Comparison of ENCODE assay signal across 10 cellular contexts in genomic region chr10:22631646-22632278, GRCh38.
DNase-seq lines count a peak whose midpoint lies in the region.
"Had no signal": no experiment of that assay in that cellular context is flagged by ENCODE, and none has a peak within 500 bp of the region (broad histone marks: within the 10 kb centered on the region; RNA-seq: fewer than 3 reads in every experiment).

No MANE protein-coding gene starts in this region.

- H3K36me3 Mint-ChIP-seq in activated CD4-positive, alpha-beta T cell treated with anti-CD3 and anti-CD28 coated beads, Interleukin-2, amount 10 ng/mL, durations not matched to agents 7 days and 5 days (ENCODE audit: low read depth) = peaks cover 32% of the 10 kb centered on the region
- H3K36me3 Mint-ChIP-seq in activated naive CD8-positive, alpha-beta T cell treated with anti-CD3 and anti-CD28 coated beads for 36 hours = peaks cover 58% of the 10 kb centered on the region

- no peak overlapping the region for H3K4me3 Mint-ChIP-seq in activated CD4-positive, alpha-beta T cell treated with anti-CD3 and anti-CD28 coated beads, Interleukin-2, amount 10 ng/mL, durations not matched to agents 7 days and 5 days
- no peak overlapping the region for H3K4me3 Mint-ChIP-seq in activated naive CD8-positive, alpha-beta T cell treated with anti-CD3 and anti-CD28 coated beads for 36 hours

- POLR2A ChIA-PET in activated CD4-positive, alpha-beta T cell treated with anti-CD3 and anti-CD28 coated beads, Interleukin-2, amount 10 ng/mL, durations not matched to agents 7 days and 5 days (lab: Charles Lee) = interaction anchor here (1.1 kb wide), 1 partner anchor 14 kb away, joined by 4 read pairs; no protein-coding TSS in a partner anchor

- H3K4me1 Mint-ChIP-seq in activated CD4-positive, alpha-beta T cell treated with anti-CD3 and anti-CD28 coated beads, Interleukin-2, amount 10 ng/mL, durations not matched to agents 7 days and 5 days = peaks cover 92% of the 10 kb centered on the region
- H3K4me1 Mint-ChIP-seq in activated naive CD8-positive, alpha-beta T cell treated with anti-CD3 and anti-CD28 coated beads for 36 hours = peaks cover 88% of the 10 kb centered on the region

- H3K27ac Mint-ChIP-seq in activated CD4-positive, alpha-beta T cell treated with anti-CD3 and anti-CD28 coated beads, Interleukin-2, amount 10 ng/mL, durations not matched to agents 7 days and 5 days = peak overlapping the region; percentile 93
- peak overlapping the region; percentile 96 for H3K27ac Mint-ChIP-seq in activated naive CD8-positive, alpha-beta T cell treated with anti-CD3 and anti-CD28 coated beads for 36 hours

- CTCF ChIA-PET in activated CD4-positive, alpha-beta T cell treated with anti-CD3 and anti-CD28 coated beads, Interleukin-2, amount 10 ng/mL, durations not matched to agents 7 days and 5 days (lab: Charles Lee) = interaction anchor here (1.2 to 1.8 kb wide), 4 partner anchors 8 to 19 kb away, joined by 3 to 8 read pairs (median 4); no protein-coding TSS in a partner anchor

- no peaks in the 10 kb centered on the region for H3K9me3 Mint-ChIP-seq in activated CD4-positive, alpha-beta T cell treated with anti-CD3 and anti-CD28 coated beads, Interleukin-2, amount 10 ng/mL, durations not matched to agents 7 days and 5 days
- peaks cover 4% of the 10 kb centered on the region for H3K9me3 Mint-ChIP-seq in activated naive CD8-positive, alpha-beta T cell treated with anti-CD3 and anti-CD28 coated beads for 36 hours

- no peak for DNase-seq in activated CD4-positive, alpha-beta T cell treated with anti-CD3 and anti-CD28 coated beads, Interleukin-2, amount 10 ng/mL, durations not matched to agents 7 days and 5 days
- DNase-seq in activated CD4-positive, alpha-beta T cell treated with anti-CD3 and anti-CD28 coated beads, Interleukin-2, amount 50 U/mL, for 48 hours = no peak
- no peak for DNase-seq in activated naive CD8-positive, alpha-beta T cell treated with anti-CD3 and anti-CD28 coated beads for 36 hours
- DNase-seq in inferior parietal cortex (ENCODE audit: extremely low spot score) = peak; percentile 83
- DNase-seq in superior temporal gyrus (ENCODE audit: extremely low spot score) = peak; percentile 93
- DNase-seq in DMS79 treated with DMSO at 0.1 percent for 48 hours (lab: John Stamatoyannopoulos, UW) = no peak
- DNase-seq in NCI-H526 (lab: John Stamatoyannopoulos, UW) = no peak
- DNase-seq in NCI-H774 (lab: John Stamatoyannopoulos, UW) = no peak
- DNase-seq: cerebellar nuclear complex, NCI-H187 had no signal

- H3K27me3 Mint-ChIP-seq in activated CD4-positive, alpha-beta T cell treated with anti-CD3 and anti-CD28 coated beads, Interleukin-2, amount 10 ng/mL, durations not matched to agents 7 days and 5 days = no peaks in the 10 kb centered on the region
- H3K27me3 Mint-ChIP-seq in activated naive CD8-positive, alpha-beta T cell treated with anti-CD3 and anti-CD28 coated beads for 36 hours = no peaks in the 10 kb centered on the region

Comparison
In these comparisons a context has a peak if more than half of its experiments do, and no peak if none do; other contexts are left out.
1. DNase-seq: peak in inferior parietal cortex (single experiment) and superior temporal gyrus (single experiment); none in activated CD4-positive, alpha-beta T cell treated with anti-CD3 and anti-CD28 coated beads, Interleukin-2, amount 10 ng/mL, durations not matched to agents 7 days and 5 days (single experiment), activated CD4-positive, alpha-beta T cell treated with anti-CD3 and anti-CD28 coated beads, Interleukin-2, amount 50 U/mL, for 48 hours (0 of 2), activated naive CD8-positive, alpha-beta T cell treated with anti-CD3 and anti-CD28 coated beads for 36 hours (single experiment), DMS79 treated with DMSO at 0.1 percent for 48 hours (single experiment), NCI-H526 (0 of 2) and NCI-H774 (single experiment).